In the genomic region with DNA sequence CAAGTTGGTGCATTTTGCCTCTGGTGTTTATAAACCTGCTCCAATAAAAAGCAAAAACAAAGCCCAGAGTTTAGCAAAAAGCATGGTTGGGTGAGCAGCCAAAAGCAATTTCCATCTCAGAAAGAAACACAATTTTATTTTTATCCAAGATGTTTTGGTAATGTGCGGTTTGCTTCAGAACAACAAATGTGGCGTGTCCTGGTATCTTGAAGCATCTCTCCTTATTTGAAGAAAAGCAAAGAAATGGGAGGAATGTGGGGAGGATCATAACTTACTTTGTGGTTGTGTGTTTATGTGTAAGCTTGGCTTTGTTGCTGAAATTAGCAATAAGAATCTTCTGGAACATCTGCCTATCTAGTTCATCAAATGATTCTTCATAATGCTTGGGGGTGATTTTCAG, we compare ENCODE assay signal across 30 cellular contexts.
DNase-seq lines count a peak whose midpoint lies in the region; ATAC-seq and TF ChIP-seq lines count a peak whose summit lies in the region.
"Had no signal": no experiment of that assay in that cellular context is flagged by ENCODE, and none has a peak within 500 bp of the region (broad histone marks: within the 10 kb centered on the region; RNA-seq: fewer than 3 reads in every experiment).

No MANE protein-coding gene starts in this region.

- H3K27ac ChIP-seq in esophagus muscularis mucosa (replicated peaks in 1 of 4): no peak overlapping the region
- H3K27ac ChIP-seq in breast epithelium: no peak overlapping the region
- H3K27ac ChIP-seq: HL-60 had no signal

- H3K9me3 ChIP-seq in esophagus muscularis mucosa: no peaks in the 10 kb centered on the region
- H3K9me3 ChIP-seq in T-helper 17 cell (ENCODE audit: control insufficient read depth, low read length, poor library complexity, severe bottlenecking): no peaks in the 10 kb centered on the region
- H3K9me3 ChIP-seq in breast epithelium: no peaks in the 10 kb centered on the region
- H3K9me3 ChIP-seq: testis, uterus had no signal

- intact Hi-C loops in esophagus muscularis mucosa (cut with DNase I): no loop called here
- intact Hi-C loops in breast epithelium (cut with DNase I; ENCODE audit: low total_unique reads): no loop called here

- no peak overlapping the region for H3K4me3 ChIP-seq in esophagus muscularis mucosa
- H3K4me3 ChIP-seq in breast epithelium: no peak overlapping the region
- H3K4me3 ChIP-seq: GM12878, testis, uterus had no signal

- TF ChIP-seq EP300 in esophagus muscularis mucosa (IDR thresholded peaks at IDR 0.05): no peak

- DNase-seq in DMS79 treated with DMSO at 0.1 percent for 48 hours (lab: John Stamatoyannopoulos, UW): peak; percentile 11
- DNase-seq in DMS79 (lab: John Stamatoyannopoulos, UW): no peak
- peak; percentile 43 for DNase-seq in RPMI7951 (ENCODE audit: low read depth)
- peak; percentile 61 for DNase-seq in fibroblast of peridontal ligament (ENCODE audit: extremely low read depth)
- no peak for DNase-seq in esophagus muscularis mucosa (ENCODE audit: extremely low spot score)
- no peak for DNase-seq in T-helper 17 cell
- DNase-seq in breast epithelium (ENCODE audit: low spot score in 2 of 2): no peak
- DNase-seq: 8988T; activated CD4-positive, alpha-beta T cell treated with anti-CD3 and anti-CD28 coated beads, Interleukin-2, amount 50 U/mL, for 1 hour; activated CD8-positive, alpha-beta memory T cell treated with anti-CD3 and anti-CD28 coated beads, Interleukin-2, amount 10 ng/mL, durations not matched to agents 7 days and 5 days; activated naive CD4-positive, alpha-beta T cell treated with Interleukin-2 at 50 U/mL for 16 hours; amygdala; CD8-positive, alpha-beta memory T cell; effector CD8-positive, alpha-beta T cell; islet precursor cell; left ventricle myocardium superior; natural killer cell; NCI-H187; NCI-H524 treated with DMSO at 0.1 percent for 48 hours; NK-92 treated with Interleukin-12 subunit alpha and Interleukin-12 subunit beta, amount 100 ng/mL, for 24 hours; occipital lobe; Right ventricle myocardium superior; stimulated activated naive CD8-positive, alpha-beta T cell treated with anti-CD3 and anti-CD28 coated beads, Interleukin-15, Interleukin-2, amounts not matched to agents 100 U/mL and 50 U/mL, for 24 hours; T1000; testis; uterus had no signal

- WGBS in esophagus muscularis mucosa: 74% methylated on average over 2 of the region's 2 CpGs

- ATAC-seq in GM19455 (IDR thresholded peaks at IDR 0.05; ENCODE audit: unreplicated experiment) (no peak), T-helper 17 cell (no peak)
- ATAC-seq: activated CD8-positive, alpha-beta memory T cell treated with anti-CD3 and anti-CD28 coated beads, Interleukin-2, amount 10 ng/mL, durations not matched to agents 7 days and 5 days; GM12878; left ventricle myocardium superior; natural killer cell; stimulated activated naive CD8-positive, alpha-beta T cell treated with anti-CD3 and anti-CD28 coated beads, Interleukin-15, Interleukin-2, amounts not matched to agents 100 U/mL and 50 U/mL, for 24 hours had no signal

- no peak for TF ChIP-seq CTCF in esophagus muscularis mucosa (IDR thresholded peaks at IDR 0.05)
- no peak for TF ChIP-seq CTCF in breast epithelium (IDR thresholded peaks at IDR 0.05)

- no peaks in the 10 kb centered on the region for H3K4me1 Mint-ChIP-seq in T-helper 17 cell
- H3K4me1 Mint-ChIP-seq: activated CD8-positive, alpha-beta memory T cell treated with anti-CD3 and anti-CD28 coated beads, Interleukin-2, amount 10 ng/mL, durations not matched to agents 7 days and 5 days; CD8-positive, alpha-beta memory T cell; natural killer cell had no signal

- H3K27me3 Mint-ChIP-seq in T-helper 17 cell: no peaks in the 10 kb centered on the region
- H3K27me3 Mint-ChIP-seq: activated CD8-positive, alpha-beta memory T cell treated with anti-CD3 and anti-CD28 coated beads, Interleukin-2, amount 10 ng/mL, durations not matched to agents 7 days and 5 days; B cell had no signal

- H3K4me1 ChIP-seq in esophagus muscularis mucosa (no peaks in the 10 kb centered on the region), breast epithelium (no peaks in the 10 kb centered on the region)
- H3K4me1 ChIP-seq: testis, uterus had no signal

- no peak overlapping the region for H3K27ac Mint-ChIP-seq in T-helper 17 cell
- H3K27ac Mint-ChIP-seq: activated CD8-positive, alpha-beta memory T cell treated with anti-CD3 and anti-CD28 coated beads, Interleukin-2, amount 10 ng/mL, durations not matched to agents 7 days and 5 days; B cell; CD8-positive, alpha-beta memory T cell; natural killer cell had no signal

- H3K36me3 ChIP-seq in esophagus muscularis mucosa: no peaks in the 10 kb centered on the region
- no peaks in the 10 kb centered on the region for H3K36me3 ChIP-seq in breast epithelium
- H3K36me3 ChIP-seq: uterus had no signal

- H3K4me3 Mint-ChIP-seq in T-helper 17 cell: no peak overlapping the region
- H3K4me3 Mint-ChIP-seq: activated CD8-positive, alpha-beta memory T cell treated with anti-CD3 and anti-CD28 coated beads, Interleukin-2, amount 10 ng/mL, durations not matched to agents 7 days and 5 days; B cell; CD8-positive, alpha-beta memory T cell; natural killer cell had no signal

- TF ChIP-seq POLR2A in esophagus muscularis mucosa (IDR thresholded peaks at IDR 0.05; ENCODE audit: low read depth): no peak
- TF ChIP-seq POLR2A in breast epithelium (IDR thresholded peaks at IDR 0.05): no peak

- H3K36me3 Mint-ChIP-seq in T-helper 17 cell (ENCODE audit: low read depth): no peaks in the 10 kb centered on the region
- H3K36me3 Mint-ChIP-seq: activated CD8-positive, alpha-beta memory T cell treated with anti-CD3 and anti-CD28 coated beads, Interleukin-2, amount 10 ng/mL, durations not matched to agents 7 days and 5 days; CD8-positive, alpha-beta memory T cell; natural killer cell had no signal

- H3K27me3 ChIP-seq in esophagus muscularis mucosa (no peaks in the 10 kb centered on the region), breast epithelium (peaks cover 0 to 17% of the 10 kb centered on the region in 2 donors)
- H3K27me3 ChIP-seq: testis, uterus had no signal

Comparison
In these comparisons a context has a peak if more than half of its experiments do, and no peak if none do; other contexts are left out.
1. DNase-seq: peak in DMS79 treated with DMSO at 0.1 percent for 48 hours (single experiment), RPMI7951 (single experiment) and fibroblast of peridontal ligament (single experiment); none in DMS79 (single experiment), esophagus muscularis mucosa (single experiment), T-helper 17 cell (0 of 3) and breast epithelium (0 of 2).